ENCODE assay signal across 1 cellular context in the genomic region with DNA sequence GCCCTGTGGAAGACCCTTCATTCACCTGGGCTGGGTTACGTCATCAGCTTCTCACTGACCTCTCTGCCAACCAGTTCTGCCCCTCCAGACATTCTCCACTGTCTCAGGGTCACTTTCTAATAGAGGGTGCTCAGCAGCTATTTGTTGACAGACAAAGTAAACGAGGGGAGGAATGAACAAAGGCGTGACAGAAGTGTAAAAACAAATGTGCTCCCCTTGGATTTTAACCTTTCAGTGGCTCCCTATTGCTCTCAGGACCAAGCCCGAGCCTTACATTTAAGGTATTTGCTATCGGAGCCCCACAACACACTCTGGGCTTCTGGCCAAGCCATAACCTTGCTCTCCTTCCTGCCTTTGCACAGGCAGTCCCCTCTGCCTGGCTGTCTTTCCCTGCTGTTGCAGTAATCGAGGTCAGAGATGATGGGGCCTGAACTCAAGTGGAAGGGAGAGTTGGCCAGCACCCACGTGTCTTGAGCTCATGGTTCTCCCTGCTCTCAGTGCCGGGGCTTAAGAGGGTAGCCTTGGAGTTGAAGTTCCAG.
TF ChIP-seq lines count a peak whose summit lies in the region.

No MANE protein-coding gene starts in this region.

TF ChIP-seq in HepG2, 621 proteins besides CTCF, POLR2A, EP300 and RAD21 (continued from another document and continues in another):
- TF ChIP-seq, protein P1, sequence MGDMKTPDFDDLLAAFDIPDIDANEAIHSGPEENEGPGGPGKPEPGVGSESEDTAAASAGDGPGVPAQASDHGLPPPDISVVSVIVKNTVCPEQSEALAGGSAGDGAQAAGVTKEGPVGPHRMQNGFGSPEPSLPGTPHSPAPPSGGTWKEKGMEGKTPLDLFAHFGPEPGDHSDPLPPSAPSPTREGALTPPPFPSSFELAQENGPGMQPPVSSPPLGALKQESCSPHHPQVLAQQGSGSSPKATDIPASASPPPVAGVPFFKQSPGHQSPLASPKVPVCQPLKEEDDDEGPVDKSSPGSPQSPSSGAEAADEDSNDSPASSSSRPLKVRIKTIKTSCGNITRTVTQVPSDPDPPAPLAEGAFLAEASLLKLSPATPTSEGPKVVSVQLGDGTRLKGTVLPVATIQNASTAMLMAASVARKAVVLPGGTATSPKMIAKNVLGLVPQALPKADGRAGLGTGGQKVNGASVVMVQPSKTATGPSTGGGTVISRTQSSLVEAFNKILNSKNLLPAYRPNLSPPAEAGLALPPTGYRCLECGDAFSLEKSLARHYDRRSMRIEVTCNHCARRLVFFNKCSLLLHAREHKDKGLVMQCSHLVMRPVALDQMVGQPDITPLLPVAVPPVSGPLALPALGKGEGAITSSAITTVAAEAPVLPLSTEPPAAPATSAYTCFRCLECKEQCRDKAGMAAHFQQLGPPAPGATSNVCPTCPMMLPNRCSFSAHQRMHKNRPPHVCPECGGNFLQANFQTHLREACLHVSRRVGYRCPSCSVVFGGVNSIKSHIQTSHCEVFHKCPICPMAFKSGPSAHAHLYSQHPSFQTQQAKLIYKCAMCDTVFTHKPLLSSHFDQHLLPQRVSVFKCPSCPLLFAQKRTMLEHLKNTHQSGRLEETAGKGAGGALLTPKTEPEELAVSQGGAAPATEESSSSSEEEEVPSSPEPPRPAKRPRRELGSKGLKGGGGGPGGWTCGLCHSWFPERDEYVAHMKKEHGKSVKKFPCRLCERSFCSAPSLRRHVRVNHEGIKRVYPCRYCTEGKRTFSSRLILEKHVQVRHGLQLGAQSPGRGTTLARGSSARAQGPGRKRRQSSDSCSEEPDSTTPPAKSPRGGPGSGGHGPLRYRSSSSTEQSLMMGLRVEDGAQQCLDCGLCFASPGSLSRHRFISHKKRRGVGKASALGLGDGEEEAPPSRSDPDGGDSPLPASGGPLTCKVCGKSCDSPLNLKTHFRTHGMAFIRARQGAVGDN (CRISPR knock-in tag; IDR thresholded peaks at IDR 0.05): peak; percentile 80
- peak; percentile 75 for TF ChIP-seq RARA (CRISPR knock-in tag; IDR thresholded peaks at IDR 0.05)
- TF ChIP-seq ZNF331 (CRISPR knock-in tag; IDR thresholded peaks at IDR 0.05): peak; percentile 47; the same call in 1 of the 2 replicates
- TF ChIP-seq HOXA5 (CRISPR knock-in tag; IDR thresholded peaks at IDR 0.05): 0 out of 2 replicates have a peak, but pooled peaks have one; percentile 35
- TF ChIP-seq, protein P2, sequence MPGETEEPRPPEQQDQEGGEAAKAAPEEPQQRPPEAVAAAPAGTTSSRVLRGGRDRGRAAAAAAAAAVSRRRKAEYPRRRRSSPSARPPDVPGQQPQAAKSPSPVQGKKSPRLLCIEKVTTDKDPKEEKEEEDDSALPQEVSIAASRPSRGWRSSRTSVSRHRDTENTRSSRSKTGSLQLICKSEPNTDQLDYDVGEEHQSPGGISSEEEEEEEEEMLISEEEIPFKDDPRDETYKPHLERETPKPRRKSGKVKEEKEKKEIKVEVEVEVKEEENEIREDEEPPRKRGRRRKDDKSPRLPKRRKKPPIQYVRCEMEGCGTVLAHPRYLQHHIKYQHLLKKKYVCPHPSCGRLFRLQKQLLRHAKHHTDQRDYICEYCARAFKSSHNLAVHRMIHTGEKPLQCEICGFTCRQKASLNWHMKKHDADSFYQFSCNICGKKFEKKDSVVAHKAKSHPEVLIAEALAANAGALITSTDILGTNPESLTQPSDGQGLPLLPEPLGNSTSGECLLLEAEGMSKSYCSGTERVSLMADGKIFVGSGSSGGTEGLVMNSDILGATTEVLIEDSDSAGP (CRISPR knock-in tag; IDR thresholded peaks at IDR 0.05; ENCODE audit: borderline replicate concordance): peak; percentile 47
- TF ChIP-seq ELF1 (CRISPR knock-in tag; IDR thresholded peaks at IDR 0.05): peak; percentile 32; the same call in 1 of the 2 replicates
- no peak for TF ChIP-seq TAF15 (IDR thresholded peaks at IDR 0.05; ENCODE audit: low read depth, low read length, poor library complexity, severe bottlenecking)
- peak; percentile 53; the same call in 1 of the 2 replicates for TF ChIP-seq DPF2 (CRISPR knock-in tag; IDR thresholded peaks at IDR 0.05; ENCODE audit: borderline replicate concordance, low read depth)
- TF ChIP-seq ZNF691 (CRISPR knock-in tag; IDR thresholded peaks at IDR 0.05; ENCODE audit: borderline replicate concordance, low read depth): no peak
- TF ChIP-seq ZNF749 (CRISPR knock-in tag; IDR thresholded peaks at IDR 0.05; ENCODE audit: borderline replicate concordance): no peak
- no peak for TF ChIP-seq HNRNPL (IDR thresholded peaks at IDR 0.05; ENCODE audit: low read depth, low read length)
- TF ChIP-seq BCL6 (CRISPR knock-in tag; IDR thresholded peaks at IDR 0.05): peak; percentile 53
- TF ChIP-seq ATF7-NPFF (CRISPR knock-in tag; IDR thresholded peaks at IDR 0.05; ENCODE audit: low read depth): no peak
- no peak for TF ChIP-seq ZNF761 (CRISPR knock-in tag; conservative IDR thresholded peaks at IDR 0.05)
- TF ChIP-seq ZNF350 (CRISPR knock-in tag; IDR thresholded peaks at IDR 0.05; ENCODE audit: borderline replicate concordance, low read depth): 0 out of 2 replicates have a peak, but pooled peaks have one; percentile 20
- 0 out of 2 replicates have a peak, but pooled peaks have one; percentile 15 for TF ChIP-seq HNF1B (CRISPR knock-in tag; IDR thresholded peaks at IDR 0.05)
- TF ChIP-seq U2AF1 (optimal IDR thresholded peaks at IDR 0.05; ENCODE audit: low read depth, low read length): no peak
- TF ChIP-seq SOX13 (IDR thresholded peaks at IDR 0.05): no peak
- TF ChIP-seq SOX13 (CRISPR knock-in tag; conservative IDR thresholded peaks at IDR 0.05 in 1 of 2, IDR thresholded peaks at IDR 0.05 in 1 of 2): peak in 1 of 2 experiments; percentile 86; a peak in 2 of 4 replicates
- no peak for TF ChIP-seq FOSL1 (CRISPR knock-in tag; IDR thresholded peaks at IDR 0.05; ENCODE audit: borderline replicate concordance)
- no peak for TF ChIP-seq ZNF552 (CRISPR knock-in tag; IDR thresholded peaks at IDR 0.05; ENCODE audit: borderline replicate concordance)
- peak; percentile 53; the same call in 1 of the 2 replicates for TF ChIP-seq ZFY (CRISPR knock-in tag; IDR thresholded peaks at IDR 0.05)
- 0 out of 2 replicates have a peak, but pooled peaks have one; percentile 4 for TF ChIP-seq SMC3 (IDR thresholded peaks at IDR 0.05; ENCODE audit: low read length)
- 0 out of 2 replicates have a peak, but pooled peaks have one; percentile 26 for TF ChIP-seq ZNF766 (CRISPR knock-in tag; IDR thresholded peaks at IDR 0.05; ENCODE audit: borderline replicate concordance)
- no peak for TF ChIP-seq GABPA (IDR thresholded peaks at IDR 0.05; ENCODE audit: low read depth, low read length)
- 0 out of 2 replicates have a peak, but pooled peaks have one; percentile 9 for TF ChIP-seq GABPA (CRISPR knock-in tag; IDR thresholded peaks at IDR 0.05; ENCODE audit: low read depth)
- no peak for TF ChIP-seq ATF4 (CRISPR knock-in tag; IDR thresholded peaks at IDR 0.05)
- TF ChIP-seq, protein P3, sequence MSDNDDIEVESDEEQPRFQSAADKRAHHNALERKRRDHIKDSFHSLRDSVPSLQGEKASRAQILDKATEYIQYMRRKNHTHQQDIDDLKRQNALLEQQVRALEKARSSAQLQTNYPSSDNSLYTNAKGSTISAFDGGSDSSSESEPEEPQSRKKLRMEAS (IDR thresholded peaks at IDR 0.05): peak; percentile 67
- TF ChIP-seq ISL2 (CRISPR knock-in tag; IDR thresholded peaks at IDR 0.05): 0 out of 2 replicates have a peak, but pooled peaks have one; percentile 19
- peak; percentile 55; the same call in 1 of the 2 replicates for TF ChIP-seq MYC (CRISPR knock-in tag; IDR thresholded peaks at IDR 0.05; ENCODE audit: borderline replicate concordance)
- TF ChIP-seq ASH2L (IDR thresholded peaks at IDR 0.05; ENCODE audit: insufficient read length, low read depth, low read length): no peak
- peak; percentile 73; the same call in 1 of the 2 replicates for TF ChIP-seq SKIL (CRISPR knock-in tag; IDR thresholded peaks at IDR 0.05; ENCODE audit: borderline replicate concordance)
- TF ChIP-seq SMAD1 (CRISPR knock-in tag; IDR thresholded peaks at IDR 0.05; ENCODE audit: borderline replicate concordance, low read depth): peak; percentile 55; the same call in 1 of the 2 replicates
- peak; percentile 50 for TF ChIP-seq CREM (IDR thresholded peaks at IDR 0.05)
- TF ChIP-seq CREM (CRISPR knock-in tag; IDR thresholded peaks at IDR 0.05): no peak
- TF ChIP-seq ZNF33A (CRISPR knock-in tag; IDR thresholded peaks at IDR 0.05; ENCODE audit: borderline replicate concordance): no peak
- TF ChIP-seq, protein P4, sequence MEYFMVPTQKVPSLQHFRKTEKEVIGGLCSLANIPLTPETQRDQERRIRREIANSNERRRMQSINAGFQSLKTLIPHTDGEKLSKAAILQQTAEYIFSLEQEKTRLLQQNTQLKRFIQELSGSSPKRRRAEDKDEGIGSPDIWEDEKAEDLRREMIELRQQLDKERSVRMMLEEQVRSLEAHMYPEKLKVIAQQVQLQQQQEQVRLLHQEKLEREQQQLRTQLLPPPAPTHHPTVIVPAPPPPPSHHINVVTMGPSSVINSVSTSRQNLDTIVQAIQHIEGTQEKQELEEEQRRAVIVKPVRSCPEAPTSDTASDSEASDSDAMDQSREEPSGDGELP (IDR thresholded peaks at IDR 0.05; ENCODE audit: borderline replicate concordance, low read depth): peak; percentile 24; the same call in 1 of the 2 replicates
- no peak for TF ChIP-seq ZNF772 (CRISPR knock-in tag; IDR thresholded peaks at IDR 0.05)
- no peak for TF ChIP-seq MAZ (IDR thresholded peaks at IDR 0.05; ENCODE audit: borderline replicate concordance, low read depth, low read length)
- TF ChIP-seq MAZ (CRISPR knock-in tag; IDR thresholded peaks at IDR 0.05; ENCODE audit: low read depth): peak; percentile 22; the same call in 1 of the 2 replicates
- peak; percentile 98 for TF ChIP-seq ZNF710 (CRISPR knock-in tag; IDR thresholded peaks at IDR 0.05; ENCODE audit: borderline replicate concordance)
- TF ChIP-seq, protein P5, sequence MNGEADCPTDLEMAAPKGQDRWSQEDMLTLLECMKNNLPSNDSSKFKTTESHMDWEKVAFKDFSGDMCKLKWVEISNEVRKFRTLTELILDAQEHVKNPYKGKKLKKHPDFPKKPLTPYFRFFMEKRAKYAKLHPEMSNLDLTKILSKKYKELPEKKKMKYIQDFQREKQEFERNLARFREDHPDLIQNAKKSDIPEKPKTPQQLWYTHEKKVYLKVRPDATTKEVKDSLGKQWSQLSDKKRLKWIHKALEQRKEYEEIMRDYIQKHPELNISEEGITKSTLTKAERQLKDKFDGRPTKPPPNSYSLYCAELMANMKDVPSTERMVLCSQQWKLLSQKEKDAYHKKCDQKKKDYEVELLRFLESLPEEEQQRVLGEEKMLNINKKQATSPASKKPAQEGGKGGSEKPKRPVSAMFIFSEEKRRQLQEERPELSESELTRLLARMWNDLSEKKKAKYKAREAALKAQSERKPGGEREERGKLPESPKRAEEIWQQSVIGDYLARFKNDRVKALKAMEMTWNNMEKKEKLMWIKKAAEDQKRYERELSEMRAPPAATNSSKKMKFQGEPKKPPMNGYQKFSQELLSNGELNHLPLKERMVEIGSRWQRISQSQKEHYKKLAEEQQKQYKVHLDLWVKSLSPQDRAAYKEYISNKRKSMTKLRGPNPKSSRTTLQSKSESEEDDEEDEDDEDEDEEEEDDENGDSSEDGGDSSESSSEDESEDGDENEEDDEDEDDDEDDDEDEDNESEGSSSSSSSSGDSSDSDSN (CRISPR knock-in tag; IDR thresholded peaks at IDR 0.05): 0 out of 2 replicates have a peak, but pooled peaks have one; percentile 33
- TF ChIP-seq TARDBP (CRISPR knock-in tag; IDR thresholded peaks at IDR 0.05): peak; percentile 24; the same call in 1 of the 2 replicates
